1 cellular context compared by ENCODE assay signal in the genomic region with DNA sequence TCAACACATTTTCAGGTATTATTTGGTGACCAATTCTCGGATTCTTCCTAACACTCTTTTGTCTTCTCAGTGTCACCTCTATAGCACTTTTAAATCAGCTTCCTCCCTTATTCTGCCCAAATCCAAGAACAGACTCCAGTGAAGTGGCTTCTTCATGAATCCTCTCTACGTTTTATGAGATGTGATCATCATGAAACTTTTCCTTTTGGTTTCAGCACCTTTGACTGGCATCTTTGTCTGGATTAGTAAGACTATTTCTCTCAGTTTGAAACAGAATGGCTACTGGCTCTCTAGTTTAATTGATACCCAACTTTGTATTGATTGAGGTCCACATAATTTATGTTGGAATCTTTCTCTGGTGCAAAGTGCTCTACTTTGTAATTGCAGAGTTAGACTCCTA.
TF ChIP-seq lines count a peak whose summit lies in the region.

No MANE protein-coding gene starts in this region.

TF ChIP-seq in GM12878, 131 proteins besides CTCF, POLR2A, EP300 and RAD21:
- TF ChIP-seq PKNOX1 (IDR thresholded peaks at IDR 0.05) (peak; percentile 48; the same call in 1 of the 2 replicates), NR2C1 (IDR thresholded peaks at IDR 0.05) (no peak)
